Comparison of ENCODE assay signal across 21 cellular contexts in genomic region chr7:128352636-128353035, GRCh38. TPM values are rescaled to one million over a fixed set of nuclear protein-coding genes. Genes with fewer than 3 reads are reported as not detected.
DNase-seq lines count a peak whose midpoint lies in the region; ATAC-seq and TF ChIP-seq lines count a peak whose summit lies in the region.
"Had no signal": no experiment of that assay in that cellular context is flagged by ENCODE, and none has a peak within 500 bp of the region (broad histone marks: within the 10 kb centered on the region; RNA-seq: fewer than 3 reads in every experiment).

No MANE protein-coding gene starts in this region.

- H3K36me3 ChIP-seq in GM23338 (ENCODE audit: insufficient read depth): no peaks in the 10 kb centered on the region
- no peaks in the 10 kb centered on the region for H3K36me3 ChIP-seq in neuronal stem cell (replicated peaks in 1 of 2; ENCODE audit: control insufficient read depth in 2 of 2, insufficient read depth in 2 of 2, low read length in 2 of 2)
- H3K36me3 ChIP-seq: neutrophil had no signal

- H3K79me2 ChIP-seq in GM23338 (replicated peaks; ENCODE audit: insufficient read depth): no peaks in the 10 kb centered on the region

- H3K9me2 ChIP-seq in GM23338 (ENCODE audit: insufficient read depth): no peaks in the 10 kb centered on the region

- H3K27ac Mint-ChIP-seq in T-helper 2 cell treated with Interferon-gamma antibody and Interleukin-4, amounts not matched to agents 5 μg/mL and 100 μg/mL, for 36 hours: no peak overlapping the region
- H3K27ac Mint-ChIP-seq in GM23338 (no peak overlapping the region), endothelial cell (ENCODE audit: unreplicated experiment) (no peak overlapping the region)
- H3K27ac Mint-ChIP-seq: activated CD4-positive, alpha-beta T cell treated with anti-CD3 and anti-CD28 coated beads for 36 hours; activated T-helper 2 cell treated with anti-CD3 and anti-CD28 coated beads, Interferon-gamma antibody, Interleukin-2, Interleukin-4, amounts not matched to agents 10 μg/mL and 5 μg/mL and 100 μg/mL, durations not matched to agents 14 hours and 24 hours and 36 hours; endodermal cell; stimulated activated naive B cell treated with anti-CD40 and anti-IgM and Interleukin-4, amounts not matched to agents 10 μg/mL and 1 μg/mL and 100 μg/mL, for 72 hours had no signal

- H2BK12ac ChIP-seq in neuronal stem cell (ENCODE audit: low read length): no peak overlapping the region

- H3K9ac ChIP-seq in neuronal stem cell (ENCODE audit: low read depth, low read length, poor library complexity): peak overlapping the region; percentile 10

- no peaks in the 10 kb centered on the region for H4K20me1 ChIP-seq in GM23338 (replicated peaks; ENCODE audit: insufficient read depth)

- no peak overlapping the region for H3K4ac ChIP-seq in neuronal stem cell (ENCODE audit: low read length)

- WGBS in neuronal stem cell (ENCODE audit: extremely low coverage in 2 of 2, insufficient read length in 2 of 2, insufficient replicate concordance in 1 of 2), 2 donors: no CpG with 5 or more reads among the region's 8 CpGs

- H3K27me3 ChIP-seq in GM23338 (ENCODE audit: insufficient read depth): peaks cover 84% of the 10 kb centered on the region
- H3K27me3 ChIP-seq in neuronal stem cell (ENCODE audit: control insufficient read depth in 3 of 3, insufficient read depth in 3 of 3, low read depth in 1 of 3, low read length in 3 of 3): peaks cover 13 to 85% (median 52%) of the 10 kb centered on the region in 3 experiments

- no peak for TF ChIP-seq CTCF in GM23338 (conservative IDR thresholded peaks at IDR 0.05; ENCODE audit: low read depth in 2 of 2)
- no peak for TF ChIP-seq CTCF in endothelial cell (IDR thresholded peaks at IDR 0.05; ENCODE audit: unreplicated experiment)

- peaks cover 4% of the 10 kb centered on the region; the same call in 1 of the 2 replicates for H3K4me1 ChIP-seq in GM23338 (ENCODE audit: insufficient read depth)
- peaks cover 7% of the 10 kb centered on the region in 2 donors for H3K4me1 ChIP-seq in neuronal stem cell (ENCODE audit: control insufficient read depth in 2 of 2, insufficient read depth in 1 of 2, low read depth in 1 of 2, low read length in 2 of 2)

- H3K9me3 ChIP-seq in neuronal stem cell (replicated peaks in 1 of 2; ENCODE audit: control insufficient read depth in 2 of 2, insufficient read depth in 1 of 2, low read depth in 1 of 2, low read length in 2 of 2): peaks cover 0 to 3% of the 10 kb centered on the region in 2 donors
- H3K9me3 ChIP-seq: neutrophil had no signal

- H3K4me3 ChIP-seq in GM23338 (peak overlapping the region; percentile 32; the same call in 1 of the 2 replicates), neuronal stem cell (ENCODE audit: low read length in 2 of 2) (no peak overlapping the region)

- H4K8ac ChIP-seq in neuronal stem cell (ENCODE audit: low read depth, low read length): no peak overlapping the region

- peak overlapping the region; percentile 40 for H2BK15ac ChIP-seq in neuronal stem cell (ENCODE audit: low read length)

- peaks cover 5% of the 10 kb centered on the region for H3K4me1 Mint-ChIP-seq in T-helper 2 cell treated with Interferon-gamma antibody and Interleukin-4, amounts not matched to agents 5 μg/mL and 100 μg/mL, for 36 hours (ENCODE audit: low read depth)
- peaks cover 11% of the 10 kb centered on the region for H3K4me1 Mint-ChIP-seq in GM23338
- H3K4me1 Mint-ChIP-seq in endothelial cell (ENCODE audit: unreplicated experiment): peaks cover 19% of the 10 kb centered on the region
- H3K4me1 Mint-ChIP-seq: activated CD4-positive, alpha-beta T cell treated with anti-CD3 and anti-CD28 coated beads for 36 hours; endodermal cell; stimulated activated naive B cell treated with anti-CD40 and anti-IgM and Interleukin-4, amounts not matched to agents 10 μg/mL and 1 μg/mL and 100 μg/mL, for 72 hours had no signal

- no peaks in the 10 kb centered on the region for H3K79me1 ChIP-seq in neuronal stem cell (ENCODE audit: low read depth, low read length)

- no peak for TF ChIP-seq POLR2A in erythroblast (IDR thresholded peaks at IDR 0.05; ENCODE audit: low read length)

- peak overlapping the region; percentile 10 for H2BK120ac ChIP-seq in neuronal stem cell (ENCODE audit: low read depth, low read length)

- H3K14ac ChIP-seq in neuronal stem cell (ENCODE audit: low read length): no peak overlapping the region

- H3K23ac ChIP-seq in neuronal stem cell (ENCODE audit: low read depth, low read length, poor library complexity): peak overlapping the region; percentile 89

- no peaks in the 10 kb centered on the region for H3F3A ChIP-seq in GM23338 (replicated peaks; ENCODE audit: low read depth)

- H2AFZ ChIP-seq in GM23338: no peak overlapping the region
- no peak overlapping the region for H2AFZ ChIP-seq in neuronal stem cell (ENCODE audit: low read length)

- peak; percentile 4 for ATAC-seq in GM23338
- ATAC-seq in HG02840 (IDR thresholded peaks at IDR 0.05; ENCODE audit: low FRiP score, unreplicated experiment): no peak

- no peak overlapping the region for H4K91ac ChIP-seq in neuronal stem cell (ENCODE audit: low read depth, low read length, poor library complexity)

- peak overlapping the region; percentile 24 for H3K4me3 Mint-ChIP-seq in T-helper 2 cell treated with Interferon-gamma antibody and Interleukin-4, amounts not matched to agents 5 μg/mL and 100 μg/mL, for 36 hours
- H3K4me3 Mint-ChIP-seq in GM23338 (no peak overlapping the region; the same call in 2 of the 3 replicates), endothelial cell (ENCODE audit: unreplicated experiment) (peak overlapping the region; percentile 75)
- H3K4me3 Mint-ChIP-seq: activated CD4-positive, alpha-beta T cell treated with anti-CD3 and anti-CD28 coated beads for 36 hours; endodermal cell had no signal

- H3K27ac ChIP-seq in GM23338 (ENCODE audit: low read depth) (no peak overlapping the region), neuronal stem cell (replicated peaks; ENCODE audit: low read length) (no peak overlapping the region)
- H3K27ac ChIP-seq: neutrophil had no signal

- H2AK5ac ChIP-seq in neuronal stem cell (ENCODE audit: low read depth, low read length): peak overlapping the region; percentile 68

- peak overlapping the region; percentile 94 for H3K18ac ChIP-seq in neuronal stem cell (ENCODE audit: low read length)

- peaks cover 61% of the 10 kb centered on the region for H3K27me3 Mint-ChIP-seq in T-helper 2 cell treated with Interferon-gamma antibody and Interleukin-4, amounts not matched to agents 5 μg/mL and 100 μg/mL, for 36 hours (ENCODE audit: low read depth)
- H3K27me3 Mint-ChIP-seq in GM23338 (ENCODE audit: insufficient read depth, low read depth, poor library complexity) (peaks cover 50% of the 10 kb centered on the region), endothelial cell (ENCODE audit: unreplicated experiment) (peaks cover 34% of the 10 kb centered on the region)

- no peak for DNase-seq in T-helper 2 cell treated with Interferon-gamma antibody and Interleukin-4, amounts not matched to agents 5 μg/mL and 100 μg/mL, for 36 hours (ENCODE audit: low spot score)
- DNase-seq in T-helper 2 cell (no peak), GM23338 (ENCODE audit: low spot score) (peak; percentile 32), endothelial cell (ENCODE audit: low spot score) (no peak), neuronal stem cell (ENCODE audit: low spot score) (no peak), NCI-H1105 treated with DMSO at 0.1 percent for 48 hours (lab: John Stamatoyannopoulos, UW) (no peak), erythroblast (lab: John Stamatoyannopoulos, UW) (no peak)
- DNase-seq: 8988T; AML-193; DND-41; GOT3; NCI-H1048; NCI-H1930; stimulated activated naive B cell treated with anti-CD40 and anti-IgM and Interleukin-4, amounts not matched to agents 10 μg/mL and 1 μg/mL and 100 μg/mL, for 72 hours had no signal

- H3K9me3 Mint-ChIP-seq in T-helper 2 cell treated with Interferon-gamma antibody and Interleukin-4, amounts not matched to agents 5 μg/mL and 100 μg/mL, for 36 hours: no peaks in the 10 kb centered on the region
- H3K9me3 Mint-ChIP-seq in GM23338 (no peaks in the 10 kb centered on the region; the same call in 2 of the 3 replicates), endothelial cell (ENCODE audit: unreplicated experiment) (no peaks in the 10 kb centered on the region)
- H3K9me3 Mint-ChIP-seq: activated T-helper 2 cell treated with anti-CD3 and anti-CD28 coated beads, Interferon-gamma antibody, Interleukin-2, Interleukin-4, amounts not matched to agents 10 μg/mL and 5 μg/mL and 100 μg/mL, durations not matched to agents 14 hours and 24 hours and 36 hours; endodermal cell; stimulated activated naive B cell treated with anti-CD40 and anti-IgM and Interleukin-4, amounts not matched to agents 10 μg/mL and 1 μg/mL and 100 μg/mL, for 72 hours had no signal

- H3K4me2 ChIP-seq in GM23338: peak overlapping the region; percentile 60; the same call in 1 of the 2 replicates
- no peak overlapping the region for H3K4me2 ChIP-seq in neuronal stem cell (ENCODE audit: insufficient read depth, low read length, poor library complexity, severe bottlenecking)

- no peaks in the 10 kb centered on the region for H3K36me3 Mint-ChIP-seq in T-helper 2 cell treated with Interferon-gamma antibody and Interleukin-4, amounts not matched to agents 5 μg/mL and 100 μg/mL, for 36 hours (ENCODE audit: low read depth)
- H3K36me3 Mint-ChIP-seq in GM23338 (ENCODE audit: low read depth) (no peaks in the 10 kb centered on the region), endothelial cell (ENCODE audit: low read depth, unreplicated experiment) (peaks cover 14% of the 10 kb centered on the region)
- H3K36me3 Mint-ChIP-seq: stimulated activated naive B cell treated with anti-CD40 and anti-IgM and Interleukin-4, amounts not matched to agents 10 μg/mL and 1 μg/mL and 100 μg/mL, for 72 hours had no signal

- no peak overlapping the region for H2BK5ac ChIP-seq in neuronal stem cell (ENCODE audit: low read length)

TF ChIP-seq in GM23338, 12 proteins besides CTCF, POLR2A, EP300 and RAD21 (continues in another document):
- no peak for TF ChIP-seq JUNB (IDR thresholded peaks at IDR 0.05; ENCODE audit: unreplicated experiment)
- peak; percentile 37 for TF ChIP-seq EZH2 (IDR thresholded peaks at IDR 0.05; ENCODE audit: low read depth, unreplicated experiment)

RNA-seq across cellular contexts. Expression of gene PRRT4, which starts 8.9 kb away (rescaled TPM):
- total RNA-seq in GM23338 (2014; rRNA removed; shearing (Covaris generic)): 0.56 and 1.0 TPM in 2 replicates
- 0.47 and 0.55 TPM in 2 replicates for polyA plus RNA-seq in GM23338 (2016; fragmentation: Nextera tagmentation; extraction: Ambion mirVana)
- 10.8 TPM for total RNA-seq in endothelial cell (ENCODE audit: unreplicated experiment)
- 1.2 TPM for polyA plus RNA-seq in neuronal stem cell (2013, experiment 1 of 2)
- polyA plus RNA-seq in neuronal stem cell (2013, experiment 2 of 2): 1.4 TPM
- total RNA-seq: HepG2, pulmonary artery endothelial cell had no signal
- polyA plus RNA-seq: HepG2 had no signal

RNA-seq across cellular contexts. Expression of gene RBM28, which starts 8.9 kb away (rescaled TPM):
- total RNA-seq in GM23338 (2014; rRNA removed; shearing (Covaris generic)): 24.3 and 29.2 TPM in 2 replicates
- 83.8 and 87.5 TPM in 2 replicates for polyA plus RNA-seq in GM23338 (2016; fragmentation: Nextera tagmentation; extraction: Ambion mirVana)
- total RNA-seq in endothelial cell (ENCODE audit: unreplicated experiment): 42.8 TPM
- 28.9 TPM for polyA plus RNA-seq in neuronal stem cell (2013, experiment 1 of 2)
- 28.7 TPM for polyA plus RNA-seq in neuronal stem cell (2013, experiment 2 of 2)

RNA-seq across cellular contexts. Expression of gene IMPDH1, which starts 57.1 kb away (rescaled TPM):
- total RNA-seq in GM23338 (2014; rRNA removed; shearing (Covaris generic)): 35.8 and 48.3 TPM in 2 replicates
- polyA plus RNA-seq in GM23338 (2016; fragmentation: Nextera tagmentation; extraction: Ambion mirVana): 15.3 and 16.4 TPM in 2 replicates
- total RNA-seq in endothelial cell (ENCODE audit: unreplicated experiment): 7.5 TPM
- polyA plus RNA-seq in neuronal stem cell (2013, experiment 1 of 2): 39.6 TPM
- 38.1 TPM for polyA plus RNA-seq in neuronal stem cell (2013, experiment 2 of 2)
